8 cellular contexts compared by ENCODE assay signal in the genomic region with DNA sequence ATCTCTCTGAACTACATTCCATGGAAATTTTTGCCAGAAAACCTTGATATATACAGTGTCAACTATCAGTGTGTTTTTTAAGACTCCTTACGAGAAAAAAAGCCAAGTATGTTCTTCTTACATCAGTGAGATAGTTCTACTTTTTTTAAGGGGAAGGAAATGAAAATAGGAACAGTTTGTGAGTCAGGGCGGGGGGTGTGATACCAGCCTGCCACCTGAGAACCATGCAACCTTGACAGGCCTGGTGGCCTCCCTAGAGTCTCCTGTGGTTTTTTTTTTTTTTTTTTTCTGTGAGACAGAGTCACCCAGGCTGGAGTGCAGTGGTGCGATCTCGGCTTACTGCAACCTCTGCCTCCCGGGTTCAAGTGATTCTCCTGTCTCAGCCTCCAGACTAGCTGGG.
DNase-seq lines count a peak whose midpoint lies in the region; ATAC-seq and TF ChIP-seq lines count a peak whose summit lies in the region.

No MANE protein-coding gene starts in this region.

- ATAC-seq in GM18517 (IDR thresholded peaks at IDR 0.05; ENCODE audit: unreplicated experiment) (peak; percentile 73), GM21423 (IDR thresholded peaks at IDR 0.05; ENCODE audit: unreplicated experiment) (peak; percentile 86), HG03469 (IDR thresholded peaks at IDR 0.05; ENCODE audit: unreplicated experiment) (peak; percentile 61), heart left ventricle (peak in 3 of 4 donors; percentile 20 to 66 (median 34))

- peaks cover 0 to 23% (median 0%) of the 10 kb centered on the region in 12 donors for H3K4me1 ChIP-seq in heart left ventricle

- no peaks in the 10 kb centered on the region for H3K27me3 ChIP-seq in heart left ventricle

- H3K4me3 ChIP-seq in heart left ventricle (no peak overlapping the region), foreskin fibroblast (ENCODE audit: low read depth in 1 of 2, low read length in 2 of 2) (no peak overlapping the region)

- H3K27ac ChIP-seq in heart left ventricle: peak overlapping the region in 1 of 12 donors; percentile 71

- intact Hi-C loops in heart left ventricle (cut with DNase I): loop anchor here in 1 of 10 donors (5.0 kb wide), 1 partner anchor 48 kb away; no protein-coding TSS in a partner anchor

- DNase-seq in heart left ventricle (no peak), foreskin fibroblast (no peak), NCI-H1048 (lab: John Stamatoyannopoulos, UW) (no peak), dedifferentiated amniotic fluid mesenchymal stem cell (ENCODE audit: extremely low spot score) (no peak), NCI-H226 (no peak)

- TF ChIP-seq CTCF in heart left ventricle (IDR thresholded peaks at IDR 0.05) (no peak), foreskin fibroblast (IDR thresholded peaks at IDR 0.05; ENCODE audit: low read depth, low read length) (no peak)

- no peaks in the 10 kb centered on the region for H3K9me3 ChIP-seq in heart left ventricle

- TF ChIP-seq POLR2A in heart left ventricle (IDR thresholded peaks at IDR 0.05): no peak

- WGBS in heart left ventricle, 4 donors: 66 to 92% (median 86%) methylated on average over 5 of the region's 5 CpGs

- no peaks in the 10 kb centered on the region for H3K36me3 ChIP-seq in heart left ventricle

Comparison
In these comparisons a context has a peak if more than half of its experiments do, and no peak if none do; other contexts are left out.
1. ATAC-seq: peak in every context shown above with its lines; median percentile 86 in GM21423; 73 in GM18517; 61 in HG03469; 34 in heart left ventricle.